1 cellular context compared by ENCODE assay signal in the genomic region with DNA sequence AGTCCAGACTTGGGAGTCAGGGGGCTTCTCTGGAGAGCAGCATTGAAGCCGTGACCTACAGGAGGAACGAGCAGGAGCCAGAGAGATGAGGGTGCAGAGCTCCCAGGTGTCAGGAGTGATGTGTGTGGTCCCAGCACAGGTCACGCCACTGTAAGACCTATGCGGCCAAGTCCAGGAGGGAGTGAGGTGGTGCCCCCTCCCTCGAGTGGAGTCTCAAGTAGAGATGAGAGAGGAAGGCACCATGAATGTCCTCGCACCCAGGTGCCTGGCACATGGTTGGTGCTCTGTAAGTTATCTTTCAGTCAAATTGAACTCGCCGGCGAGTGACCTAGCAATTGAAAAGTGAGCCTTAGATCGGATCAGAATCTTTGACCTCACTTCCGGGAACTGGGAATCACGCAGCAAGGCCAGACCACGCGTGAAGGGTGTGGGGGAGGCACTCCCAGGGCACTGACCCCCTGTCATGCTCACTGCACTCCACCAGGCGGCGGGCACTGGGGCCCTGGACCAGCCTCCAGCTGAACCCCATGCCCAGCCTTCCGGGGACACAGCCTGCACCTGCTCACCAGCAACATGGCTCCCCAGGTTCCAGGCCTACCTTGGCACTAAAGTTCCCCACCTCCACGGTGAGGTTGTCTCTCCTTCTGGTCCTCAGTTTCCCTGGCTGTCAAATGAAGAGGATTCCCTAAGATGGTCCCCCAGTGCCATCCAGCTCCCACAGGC.
TF ChIP-seq lines count a peak whose summit lies in the region.

No MANE protein-coding gene starts in this region.

TF ChIP-seq in SK-N-SH, 30 proteins besides CTCF, POLR2A, EP300 and RAD21 (continued from another document):
- TF ChIP-seq, protein P1, sequence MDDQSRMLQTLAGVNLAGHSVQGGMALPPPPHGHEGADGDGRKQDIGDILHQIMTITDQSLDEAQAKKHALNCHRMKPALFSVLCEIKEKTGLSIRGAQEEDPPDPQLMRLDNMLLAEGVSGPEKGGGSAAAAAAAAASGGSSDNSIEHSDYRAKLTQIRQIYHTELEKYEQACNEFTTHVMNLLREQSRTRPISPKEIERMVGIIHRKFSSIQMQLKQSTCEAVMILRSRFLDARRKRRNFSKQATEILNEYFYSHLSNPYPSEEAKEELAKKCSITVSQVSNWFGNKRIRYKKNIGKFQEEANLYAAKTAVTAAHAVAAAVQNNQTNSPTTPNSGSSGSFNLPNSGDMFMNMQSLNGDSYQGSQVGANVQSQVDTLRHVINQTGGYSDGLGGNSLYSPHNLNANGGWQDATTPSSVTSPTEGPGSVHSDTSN (IDR thresholded peaks at IDR 0.05): no peak
- no peak for TF ChIP-seq GATA2 (CRISPR knock-in tag; IDR thresholded peaks at IDR 0.05)
- TF ChIP-seq FOXJ3 (CRISPR knock-in tag; IDR thresholded peaks at IDR 0.05): no peak
- no peak for TF ChIP-seq JUND (IDR thresholded peaks at IDR 0.05)
- no peak for TF ChIP-seq SIN3A (IDR thresholded peaks at IDR 0.05; ENCODE audit: borderline replicate concordance, low read depth, low read length)
- TF ChIP-seq RCOR1 (IDR thresholded peaks at IDR 0.05; ENCODE audit: low read length): no peak
- TF ChIP-seq, protein P2, sequence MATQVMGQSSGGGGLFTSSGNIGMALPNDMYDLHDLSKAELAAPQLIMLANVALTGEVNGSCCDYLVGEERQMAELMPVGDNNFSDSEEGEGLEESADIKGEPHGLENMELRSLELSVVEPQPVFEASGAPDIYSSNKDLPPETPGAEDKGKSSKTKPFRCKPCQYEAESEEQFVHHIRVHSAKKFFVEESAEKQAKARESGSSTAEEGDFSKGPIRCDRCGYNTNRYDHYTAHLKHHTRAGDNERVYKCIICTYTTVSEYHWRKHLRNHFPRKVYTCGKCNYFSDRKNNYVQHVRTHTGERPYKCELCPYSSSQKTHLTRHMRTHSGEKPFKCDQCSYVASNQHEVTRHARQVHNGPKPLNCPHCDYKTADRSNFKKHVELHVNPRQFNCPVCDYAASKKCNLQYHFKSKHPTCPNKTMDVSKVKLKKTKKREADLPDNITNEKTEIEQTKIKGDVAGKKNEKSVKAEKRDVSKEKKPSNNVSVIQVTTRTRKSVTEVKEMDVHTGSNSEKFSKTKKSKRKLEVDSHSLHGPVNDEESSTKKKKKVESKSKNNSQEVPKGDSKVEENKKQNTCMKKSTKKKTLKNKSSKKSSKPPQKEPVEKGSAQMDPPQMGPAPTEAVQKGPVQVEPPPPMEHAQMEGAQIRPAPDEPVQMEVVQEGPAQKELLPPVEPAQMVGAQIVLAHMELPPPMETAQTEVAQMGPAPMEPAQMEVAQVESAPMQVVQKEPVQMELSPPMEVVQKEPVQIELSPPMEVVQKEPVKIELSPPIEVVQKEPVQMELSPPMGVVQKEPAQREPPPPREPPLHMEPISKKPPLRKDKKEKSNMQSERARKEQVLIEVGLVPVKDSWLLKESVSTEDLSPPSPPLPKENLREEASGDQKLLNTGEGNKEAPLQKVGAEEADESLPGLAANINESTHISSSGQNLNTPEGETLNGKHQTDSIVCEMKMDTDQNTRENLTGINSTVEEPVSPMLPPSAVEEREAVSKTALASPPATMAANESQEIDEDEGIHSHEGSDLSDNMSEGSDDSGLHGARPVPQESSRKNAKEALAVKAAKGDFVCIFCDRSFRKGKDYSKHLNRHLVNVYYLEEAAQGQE (IDR thresholded peaks at IDR 0.05; ENCODE audit: low read depth, low read length): no peak
